ENCODE assay signal across 8 cellular contexts in the genomic region with DNA sequence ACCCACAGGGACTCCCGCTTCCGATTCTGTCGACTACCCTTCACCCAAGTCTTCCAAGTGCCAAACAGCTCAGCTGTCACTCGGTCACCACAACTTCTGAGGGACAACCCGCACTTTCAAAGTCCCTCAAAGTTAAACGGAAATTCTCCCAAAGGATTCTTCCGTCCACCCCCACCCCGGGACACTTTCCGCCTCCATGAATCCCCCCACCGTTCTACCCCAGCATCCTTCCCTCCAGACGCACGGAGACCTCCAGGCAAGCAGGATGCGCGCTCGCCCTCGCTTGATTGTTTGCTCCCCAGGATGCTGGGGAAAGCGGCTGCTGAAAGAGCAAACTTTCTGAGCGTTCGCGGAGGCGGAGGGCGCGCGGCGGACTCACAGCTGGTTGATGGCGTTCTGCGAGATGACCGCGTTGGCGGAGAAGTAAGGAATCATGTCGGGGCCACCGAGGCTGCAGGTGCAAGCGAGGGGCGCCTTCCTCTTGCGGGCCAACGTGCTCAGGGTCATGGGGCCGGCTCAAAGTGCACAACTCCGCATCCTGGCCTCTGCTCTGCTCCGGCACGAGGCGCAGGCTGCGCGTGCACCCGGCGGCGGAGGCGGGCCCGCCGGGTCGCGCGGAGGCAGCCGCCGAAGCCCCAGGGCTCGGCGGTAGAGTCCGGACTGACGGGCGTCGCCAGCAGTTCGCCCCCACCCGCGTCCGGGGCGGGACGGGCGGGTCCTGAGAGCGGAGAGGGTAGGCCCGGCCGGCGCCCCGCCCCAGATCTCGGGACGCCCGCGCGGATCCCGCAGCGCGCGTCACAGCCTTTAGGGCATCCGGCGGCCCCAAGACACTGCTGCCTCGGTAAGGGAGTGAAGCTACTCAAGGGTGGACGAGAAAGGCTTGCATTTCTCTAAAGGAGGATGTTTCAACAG.
DNase-seq lines count a peak whose midpoint lies in the region; ATAC-seq and TF ChIP-seq lines count a peak whose summit lies in the region.

No MANE protein-coding gene starts in this region.

- H3K27ac ChIP-seq in C4-2B, result peak overlapping the region; percentile 62
- H3K27ac ChIP-seq in stomach smooth muscle (ENCODE audit: low read length), result peak overlapping the region; percentile 63

- no peaks in the 10 kb centered on the region for H3K36me3 ChIP-seq in neuron (ENCODE audit: insufficient read depth, low read length)
- H3K36me3 ChIP-seq in stomach smooth muscle (ENCODE audit: control insufficient read depth in 2 of 2, insufficient read depth in 2 of 2, low read length in 2 of 2), result no peaks in the 10 kb centered on the region

- H3K4me1 ChIP-seq in neuron (ENCODE audit: insufficient read depth, low read length), result peaks cover 17% of the 10 kb centered on the region
- no peaks in the 10 kb centered on the region for H3K4me1 ChIP-seq in stomach smooth muscle (ENCODE audit: control insufficient read depth, insufficient read depth, low read length)

- TF ChIP-seq CTCF in C4-2B (conservative IDR thresholded peaks at IDR 0.05), result no peak

- peak overlapping the region; percentile 62 to 72 for H3K9ac ChIP-seq in stomach smooth muscle (ENCODE audit: low read length in 2 of 2)

- no peaks in the 10 kb centered on the region for H3K27me3 ChIP-seq in neuron (ENCODE audit: insufficient read depth, low read length)
- H3K27me3 ChIP-seq in stomach smooth muscle (ENCODE audit: control insufficient read depth in 1 of 2, insufficient read depth in 2 of 2, low read length in 2 of 2), result no peaks in the 10 kb centered on the region

- peak overlapping the region; percentile 73 for H2AFZ ChIP-seq in neuron (ENCODE audit: low read depth, low read length)

- H3K9me3 ChIP-seq in neuron (ENCODE audit: low read length), result no peaks in the 10 kb centered on the region
- H3K9me3 ChIP-seq in stomach smooth muscle (ENCODE audit: control insufficient read depth in 2 of 2, low read length in 2 of 2), result no peaks in the 10 kb centered on the region

- H3K4me3 ChIP-seq in neuron (ENCODE audit: low read length) (peak overlapping the region; percentile 77), stomach smooth muscle (ENCODE audit: low read length in 2 of 2) (peak overlapping the region; percentile 85 to 89)

- DNase-seq in HS-5 (ENCODE audit: low read depth), result peak; percentile 34
- peak; percentile 48 for DNase-seq in SIG-M5 (lab: John Stamatoyannopoulos, UW)
- DNase-seq in activated gamma-delta T cell treated with anti-CD3 and anti-CD28 coated beads, Interleukin-2, amount 50 U/mL, for 16 hours (ENCODE audit: low read depth), result peak; percentile 85
- DNase-seq in foreskin melanocyte, result peak; percentile 81

- peak; percentile 84 for ATAC-seq in GM19463 (IDR thresholded peaks at IDR 0.05; ENCODE audit: unreplicated experiment)

Comparison
In these comparisons a context has a peak if more than half of its experiments do, and no peak if none do; other contexts are left out.
1. Peak in every context shown above with its lines: DNase-seq, ATAC-seq, H3K4me3 ChIP-seq and H3K27ac ChIP-seq.
2. DNase-seq: peak in every context shown above with its lines; median percentile 85 in activated gamma-delta T cell treated with anti-CD3 and anti-CD28 coated beads, Interleukin-2, amount 50 U/mL, for 16 hours; 81 in foreskin melanocyte; 48 in SIG-M5; 34 in HS-5.